Comparison of ENCODE assay signal across 8 cellular contexts in the genomic region with DNA sequence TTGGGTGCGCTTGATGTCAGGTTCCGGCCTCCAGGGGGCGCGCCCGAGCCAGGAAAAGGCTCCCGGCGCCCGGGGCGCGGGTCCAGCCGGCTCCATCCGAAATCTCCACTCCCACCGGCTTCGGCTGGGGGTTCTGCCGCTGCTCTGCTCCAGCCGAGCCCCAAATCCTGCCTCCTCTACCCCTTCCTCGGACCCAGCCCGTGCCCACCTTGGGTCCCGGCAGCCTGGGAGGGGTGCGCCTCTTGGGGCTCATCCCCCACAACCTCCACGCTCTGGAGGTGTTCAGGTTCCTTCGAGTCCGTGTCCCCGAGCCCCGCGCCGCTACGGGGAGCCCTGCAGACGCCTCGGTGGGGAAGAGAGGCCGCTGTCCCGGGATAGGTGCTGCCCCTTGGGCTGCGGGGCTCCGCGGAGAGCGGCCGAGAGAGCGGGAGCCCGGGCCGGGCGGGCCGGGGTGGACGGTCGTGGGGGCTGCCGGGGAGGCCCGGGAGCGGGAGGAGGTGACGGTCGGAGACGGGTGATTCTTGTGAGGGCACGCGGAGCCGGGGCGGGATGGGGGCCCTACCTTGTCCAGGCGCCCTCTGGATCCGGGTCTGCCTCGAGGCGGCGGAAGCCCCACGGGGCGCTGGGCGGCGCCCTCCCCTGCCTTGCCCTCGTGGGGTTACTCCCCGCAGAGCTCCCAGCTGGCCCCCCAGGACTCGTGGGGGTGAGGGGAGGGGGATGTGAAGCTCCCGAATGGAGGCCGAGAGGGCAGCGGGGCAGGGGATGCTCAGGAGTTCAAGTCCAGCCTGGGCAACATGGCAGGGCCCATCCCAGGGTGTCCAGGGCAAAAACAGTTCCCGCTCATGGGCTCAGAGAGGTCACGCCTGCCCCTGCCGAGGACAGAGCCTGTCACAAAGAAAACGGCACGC. TPM values are rescaled to one million over a fixed set of nuclear protein-coding genes. Genes with fewer than 3 reads are reported as not detected.
DNase-seq lines count a peak whose midpoint lies in the region; ATAC-seq and TF ChIP-seq lines count a peak whose summit lies in the region.

No MANE protein-coding gene starts in this region.

- no peak for TF ChIP-seq EP300 in ovary (IDR thresholded peaks at IDR 0.05)

- DNase-seq in ELF-1 (ENCODE audit: low read depth, low spot score): peak; percentile 91
- peak in 1 of 2 experiments; percentile 65 for DNase-seq in HL-60 (ENCODE audit: low read depth in 1 of 2, low spot score in 1 of 2)
- peak; percentile 83 to 92 for DNase-seq in SJCRH30
- peak; percentile 86 for DNase-seq in activated naive CD4-positive, alpha-beta T cell treated with anti-CD3 and anti-CD28 coated beads for 36 hours
- peak; percentile 91 for DNase-seq in Right ventricle myocardium superior
- peak; percentile 83 to 94 (median 88) for DNase-seq in ovary
- peak; percentile 80 to 89 for DNase-seq in tibial artery

- TF ChIP-seq CTCF in HL-60 (IDR thresholded peaks at IDR 0.05; ENCODE audit: insufficient read depth, low read length): peak; percentile 42
- peak; percentile 79 to 88 (median 88) for TF ChIP-seq CTCF in ovary (IDR thresholded peaks at IDR 0.05)
- TF ChIP-seq CTCF in tibial artery (IDR thresholded peaks at IDR 0.05): peak; percentile 78 to 86

- peak overlapping the region; percentile 62 for H3K4me3 Mint-ChIP-seq in activated naive CD4-positive, alpha-beta T cell treated with anti-CD3 and anti-CD28 coated beads for 36 hours

- H3K27ac Mint-ChIP-seq in activated naive CD4-positive, alpha-beta T cell treated with anti-CD3 and anti-CD28 coated beads for 36 hours: no peak overlapping the region

- CTCF ChIA-PET in activated naive CD4-positive, alpha-beta T cell treated with anti-CD3 and anti-CD28 coated beads for 36 hours (lab: Charles Lee): interaction anchor here (1.0 to 1.4 kb wide), 2 partner anchors 9 to 22 kb away, joined by 3 to 5 read pairs; no protein-coding TSS in a partner anchor

- ATAC-seq in Right ventricle myocardium superior (ENCODE audit: poor library complexity) (peak; percentile 97), GM21717 (IDR thresholded peaks at IDR 0.05; ENCODE audit: unreplicated experiment) (no peak)

- H3K36me3 ChIP-seq in SJCRH30 (no peaks in the 10 kb centered on the region), ovary (no peaks in the 10 kb centered on the region), tibial artery (no peaks in the 10 kb centered on the region)

- H3K4me3 ChIP-seq in HL-60 (replicated peaks; ENCODE audit: insufficient read depth, low read length) (peak overlapping the region; percentile 42), SJCRH30 (peak overlapping the region; percentile 56), ovary (peak overlapping the region; percentile 43), tibial artery (peak overlapping the region; percentile 51 to 55)

- 10 to 15% (median 11%) methylated on average over 48 to 74 of the region's 74 CpGs for WGBS in ovary, 3 donors

- no peaks in the 10 kb centered on the region for H3K27me3 Mint-ChIP-seq in activated naive CD4-positive, alpha-beta T cell treated with anti-CD3 and anti-CD28 coated beads for 36 hours (ENCODE audit: low read depth)

- peaks cover 8% of the 10 kb centered on the region for H3K27me3 ChIP-seq in HL-60 (ENCODE audit: insufficient read depth, poor library complexity, severe bottlenecking)
- H3K27me3 ChIP-seq in SJCRH30: 0 out of 2 replicates have a peak, but pooled peaks cover 2% of the 10 kb centered on the region
- H3K27me3 ChIP-seq in ovary: no peaks in the 10 kb centered on the region
- no peaks in the 10 kb centered on the region for H3K27me3 ChIP-seq in tibial artery

- H3K36me3 Mint-ChIP-seq in activated naive CD4-positive, alpha-beta T cell treated with anti-CD3 and anti-CD28 coated beads for 36 hours (ENCODE audit: low read depth): no peaks in the 10 kb centered on the region

- peak; percentile 15 for TF ChIP-seq POLR2A in ovary (IDR thresholded peaks at IDR 0.05)

- no peaks in the 10 kb centered on the region for H3K4me1 ChIP-seq in SJCRH30
- no peaks in the 10 kb centered on the region for H3K4me1 ChIP-seq in ovary (ENCODE audit: insufficient read depth)
- peaks cover 0 to 15% (median 10%) of the 10 kb centered on the region in 4 donors for H3K4me1 ChIP-seq in tibial artery

- no peak overlapping the region for H3K27ac ChIP-seq in HL-60 (replicated peaks)
- no peak overlapping the region for H3K27ac ChIP-seq in SJCRH30
- no peak overlapping the region for H3K27ac ChIP-seq in ovary
- peak overlapping the region; percentile 48 to 69 for H3K27ac ChIP-seq in tibial artery

- intact Hi-C loops in activated naive CD4-positive, alpha-beta T cell treated with anti-CD3 and anti-CD28 coated beads for 36 hours (cut with micrococcal nuclease): loop anchor here (2.0 to 5.0 kb wide), 3 partner anchors 118 to 430 kb away; no protein-coding TSS in a partner anchor
- intact Hi-C loops in Right ventricle myocardium superior (cut with DNase I): loop anchor here (2.0 to 5.0 kb wide), 3 partner anchors 55 to 160 kb away; no protein-coding TSS in a partner anchor
- intact Hi-C loops in ovary (cut with DNase I): loop anchor here in 3 of 4 donors (5.0 to 10.0 kb wide), 5 partner anchors 52 to 432 kb away; a partner anchor contains a TSS
- intact Hi-C loops in tibial artery (cut with DNase I; ENCODE audit: low total_unique reads): loop anchor here (10.0 kb wide), 1 partner anchor 112 kb away; no protein-coding TSS in a partner anchor

- no peaks in the 10 kb centered on the region for H3K9me3 Mint-ChIP-seq in activated naive CD4-positive, alpha-beta T cell treated with anti-CD3 and anti-CD28 coated beads for 36 hours

- H3K4me1 Mint-ChIP-seq in activated naive CD4-positive, alpha-beta T cell treated with anti-CD3 and anti-CD28 coated beads for 36 hours (ENCODE audit: low read depth): peaks cover 2% of the 10 kb centered on the region

- H3K9me3 ChIP-seq in SJCRH30 (replicated peaks): no peaks in the 10 kb centered on the region
- H3K9me3 ChIP-seq in ovary: no peaks in the 10 kb centered on the region
- H3K9me3 ChIP-seq in tibial artery: no peaks in the 10 kb centered on the region

RNA-seq across cellular contexts. Expression of a gene that starts 13.2 kb away (rescaled TPM):
- total RNA-seq in SJCRH30 (2014; rRNA removed; shearing (Covaris generic)): 71.1 and 73.9 TPM in 2 replicates
- 10 to 100 TPM; 61.2 to 63.9 TPM for total RNA-seq in activated naive CD4-positive, alpha-beta T cell treated with anti-CD3 and anti-CD28 coated beads for 36 hours
- total RNA-seq in Right ventricle myocardium superior (216 TPM), ovary (100 to 1,000 TPM in 5 of 7 donors, 10 to 100 TPM in 2; 56.9 to 279 (median 228) TPM)
- 100 to 1,000 TPM; 224 to 231 TPM for polyA plus RNA-seq in ovary

RNA-seq across cellular contexts. Expression of a gene that starts 22.0 kb away (rescaled TPM):
- total RNA-seq in SJCRH30 (2014; rRNA removed; shearing (Covaris generic)): 0.51 and 1.2 TPM in 2 replicates
- total RNA-seq in activated naive CD4-positive, alpha-beta T cell treated with anti-CD3 and anti-CD28 coated beads for 36 hours: under 1 TPM in 1 of 2 experiments, not detected in 1; 0.40 TPM
- total RNA-seq in Right ventricle myocardium superior (0.38 TPM), ovary (under 1 TPM in 5 of 7 donors, not detected in 2; 0.30 to 0.91 (median 0.54) TPM)
- polyA plus RNA-seq in ovary: not detected

RNA-seq across cellular contexts. Expression of a gene that starts 47.7 kb away (rescaled TPM):
- total RNA-seq in SJCRH30 (2014; rRNA removed; shearing (Covaris generic)): 74.8 and 75.8 TPM in 2 replicates
- 10 to 100 TPM; 83.7 to 93.8 TPM for total RNA-seq in activated naive CD4-positive, alpha-beta T cell treated with anti-CD3 and anti-CD28 coated beads for 36 hours
- 32.1 TPM for total RNA-seq in Right ventricle myocardium superior
- total RNA-seq in ovary: 100 to 1,000 TPM in 5 of 7 donors, 10 to 100 TPM in 2; 44.0 to 133 (median 103) TPM
- 100 to 1,000 TPM in 1 of 2 donors, 10 to 100 TPM in 1; 69.1 to 125 TPM for polyA plus RNA-seq in ovary

RNA-seq across cellular contexts. Expression of a gene that starts 58.3 kb away (rescaled TPM):
- total RNA-seq in SJCRH30 (2014; rRNA removed; shearing (Covaris generic)): 7.1 and 9.9 TPM in 2 replicates
- not detected for total RNA-seq in activated naive CD4-positive, alpha-beta T cell treated with anti-CD3 and anti-CD28 coated beads for 36 hours
- total RNA-seq in Right ventricle myocardium superior (76.1 TPM), ovary (10 to 100 TPM in 4 of 7 donors, 1 to 10 TPM in 3; 3.3 to 19.6 (median 11.7) TPM)
- polyA plus RNA-seq in ovary: 10 to 100 TPM in 1 of 2 donors, 1 to 10 TPM in 1; 2.0 to 12.1 TPM

Comparison
In these comparisons a context has a peak if more than half of its experiments do, and no peak if none do; other contexts are left out.
1. H3K27ac ChIP-seq: peak in tibial artery (2 of 2); none in HL-60 (single experiment), SJCRH30 (single experiment) and ovary (0 of 2).
2. Peak in every context shown above with its lines, with median percentiles within 50 percentile points of each other: H3K4me3 ChIP-seq and CTCF ChIP-seq.